In genomic region chr5:142517840-142518239, GRCh38 we compare ENCODE assay signal across 8 cellular contexts.
"Had no signal": no experiment of that assay in that cellular context is flagged by ENCODE, and none has a peak within 500 bp of the region (broad histone marks: within the 10 kb centered on the region; RNA-seq: fewer than 3 reads in every experiment).

No MANE protein-coding gene starts in this region.

- ATAC-seq: GM12878 had no signal

- FAIRE-seq: G401.6, GM12878, GM12891, GM12892, GM18507, GM19239 had no signal

- H3K4me3 ChIP-seq: GM12878 had no signal

- DNase-seq: GDM1, GF-D8 had no signal
